In genomic region chr2:8312861-8313768, GRCh38 we compare ENCODE assay signal across 8 cellular contexts.
DNase-seq lines count a peak whose midpoint lies in the region; ATAC-seq, FAIRE-seq and TF ChIP-seq lines count a peak whose summit lies in the region.

No MANE protein-coding gene starts in this region.

- TF ChIP-seq POLR2A in A549 (IDR thresholded peaks at IDR 0.05; ENCODE audit: low read length) = no peak

- no peaks in the 10 kb centered on the region for H3K36me3 ChIP-seq in OCI-LY3 (replicated peaks; ENCODE audit: low read depth, low read length)

- no peaks in the 10 kb centered on the region for H3K79me2 ChIP-seq in OCI-LY3 (ENCODE audit: low read length)

- H3K4me1 ChIP-seq in A549 = peaks cover 10% of the 10 kb centered on the region; the same call in 2 of the 3 replicates
- peaks cover 80% of the 10 kb centered on the region for H3K4me1 ChIP-seq in OCI-LY3 (ENCODE audit: low read length)

- POLR2A ChIA-PET in A549 (lab: Yijun Ruan, JAX) = no interaction called here

- no peak for TF ChIP-seq CTCF in A549 (IDR thresholded peaks at IDR 0.05)
- TF ChIP-seq CTCF in OCI-LY3 (IDR thresholded peaks at IDR 0.05; ENCODE audit: low read depth, low read length) = no peak

- DNase-seq in A549 (ENCODE audit: low read depth in 1 of 2, low spot score in 1 of 2) (peak in 1 of 2 experiments; percentile 28), glomerular visceral epithelial cell (ENCODE audit: extremely low spot score) (peak; percentile 60), NCI-H2171 (lab: John Stamatoyannopoulos, UW) (no peak), NCI-H187 (lab: John Stamatoyannopoulos, UW) (no peak)
- no peak for DNase-seq in activated naive CD4-positive, alpha-beta T cell treated with Interleukin-2 at 50 U/mL for 16 hours

- CTCF ChIA-PET in A549 (lab: Yijun Ruan, JAX) = interaction anchor here (1.4 to 1.6 kb wide), 2 partner anchors 14 to 886 kb away, joined by 3 read pairs; no protein-coding TSS in a partner anchor

- peak overlapping the region; percentile 81 for H3K9ac ChIP-seq in OCI-LY3 (ENCODE audit: low read length)

- no peak overlapping the region for H2AFZ ChIP-seq in OCI-LY3 (ENCODE audit: low read depth, low read length)

- no peaks in the 10 kb centered on the region for H3K27me3 ChIP-seq in OCI-LY3 (ENCODE audit: low read depth, low read length)

- WGBS in A549 (ENCODE audit: missing lambda C conversion rate) = 77% methylated on average over 8 of the region's 8 CpGs

- ATAC-seq in A549 = no peak; a peak in 2 of 6 replicates
- peak; percentile 79 for ATAC-seq in GM19025 (IDR thresholded peaks at IDR 0.05; ENCODE audit: low read depth, unreplicated experiment)
- peak; percentile 88 for ATAC-seq in HG03066 (IDR thresholded peaks at IDR 0.05; ENCODE audit: low read depth, unreplicated experiment)

- H3K4me2 ChIP-seq in A549 (peak overlapping the region; percentile 17; the same call in 1 of the 3 replicates), OCI-LY3 (ENCODE audit: low read length) (peak overlapping the region; percentile 81)

- H3K27ac ChIP-seq in A549 (no peak overlapping the region), OCI-LY3 (ENCODE audit: low read length) (peak overlapping the region; percentile 94)

- no peak for FAIRE-seq in A549 (lab: Jason Lieb, UNC)

- no peaks in the 10 kb centered on the region for H3K9me3 ChIP-seq in A549
- no peaks in the 10 kb centered on the region for H3K9me3 ChIP-seq in OCI-LY3 (ENCODE audit: insufficient read depth, low read length)

- no peaks in the 10 kb centered on the region for H4K20me1 ChIP-seq in OCI-LY3 (ENCODE audit: insufficient read depth, low read length)

- no peak for TF ChIP-seq RAD21 in A549 (conservative IDR thresholded peaks at IDR 0.05 in 1 of 2, IDR thresholded peaks at IDR 0.05 in 1 of 2)

- no peak for TF ChIP-seq EP300 in A549 (IDR thresholded peaks at IDR 0.05)

- H3K4me3 ChIP-seq in A549 (no peak overlapping the region), OCI-LY3 (ENCODE audit: low read length) (peak overlapping the region; percentile 62)

TF ChIP-seq in A549, 52 proteins besides CTCF, POLR2A, EP300 and RAD21:
- TF ChIP-seq EHF (CRISPR knock-in tag; IDR thresholded peaks at IDR 0.05) (no peak), ZC3H11A (IDR thresholded peaks at IDR 0.05) (no peak), TP53 (CRISPR knock-in tag; IDR thresholded peaks at IDR 0.05) (no peak), ELK1 (IDR thresholded peaks at IDR 0.05; ENCODE audit: low read depth, low read length) (no peak), EHMT2 (IDR thresholded peaks at IDR 0.05; ENCODE audit: low read depth) (no peak), CHD4 (IDR thresholded peaks at IDR 0.05; ENCODE audit: borderline replicate concordance) (no peak), ZFP36 (IDR thresholded peaks at IDR 0.05; ENCODE audit: borderline replicate concordance, partially characterized antibody) (no peak), POLR2AphosphoS2 (conservative IDR thresholded peaks at IDR 0.05; ENCODE audit: low read length) (no peak)
TF ChIP-seq in A549: peak in this region for 0.

Comparison
In these comparisons a context has a peak if more than half of its experiments do, and no peak if none do; other contexts are left out.
1. ATAC-seq: peak in GM19025 (single experiment) and HG03066 (single experiment); none in A549 (0 of 2).